In genomic region chr9:136671646-136672430, GRCh38 we compare ENCODE assay signal across 1 cellular context.
TF ChIP-seq lines count a peak whose summit lies in the region.

No MANE protein-coding gene starts in this region.

TF ChIP-seq in K562, 482 proteins besides CTCF, POLR2A, EP300 and RAD21 (continued from another document):
- no peak for TF ChIP-seq RREB1 (CRISPR knock-in tag; IDR thresholded peaks at IDR 0.05)
